ENCODE assay signal across 27 cellular contexts in the genomic region with DNA sequence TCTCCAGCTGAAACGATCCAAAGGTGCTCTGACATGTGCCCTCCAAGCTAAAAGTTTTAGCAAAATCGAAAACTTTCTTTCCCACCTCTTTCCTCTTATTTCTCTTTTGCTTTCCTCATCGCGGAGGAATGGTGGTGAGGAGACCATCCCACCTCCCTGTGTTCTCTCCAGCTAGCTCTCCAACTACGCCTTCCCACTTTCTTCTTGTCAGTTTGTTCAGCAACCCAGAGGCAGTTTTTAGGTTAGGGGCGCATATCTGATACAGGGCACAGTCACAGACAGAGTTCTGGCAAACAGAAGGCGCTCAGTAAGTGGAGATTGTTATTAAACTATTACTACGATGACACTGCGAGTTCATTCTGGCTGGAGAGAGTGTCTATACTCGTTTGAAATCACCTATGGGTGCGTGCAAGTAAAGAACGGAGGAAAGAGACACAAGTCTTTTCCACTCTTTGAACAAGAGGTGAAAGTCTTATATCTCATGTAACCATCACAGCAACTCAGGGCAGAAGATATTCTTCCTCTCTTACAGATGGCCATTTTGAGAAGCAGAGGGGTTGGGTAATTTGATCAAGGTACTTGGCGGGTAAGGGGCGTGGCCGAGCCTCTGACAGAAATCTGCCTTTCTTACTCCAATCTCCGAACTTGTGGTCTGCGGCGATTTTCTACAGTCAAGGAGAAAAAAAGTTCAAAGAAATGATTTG. TPM values are rescaled to one million over a fixed set of nuclear protein-coding genes. Genes with fewer than 3 reads are reported as not detected.
DNase-seq lines count a peak whose midpoint lies in the region; ATAC-seq and TF ChIP-seq lines count a peak whose summit lies in the region.
"Had no signal": no experiment of that assay in that cellular context is flagged by ENCODE, and none has a peak within 500 bp of the region (broad histone marks: within the 10 kb centered on the region; RNA-seq: fewer than 3 reads in every experiment).

No MANE protein-coding gene starts in this region.

- CTCF ChIA-PET in WTC11 (lab: Charles Lee): interaction anchor here (1.3 to 1.9 kb wide), 2 partner anchors 11 to 15 kb away, joined by 3 to 7 read pairs; no protein-coding TSS in a partner anchor

- no peak overlapping the region for H2AFZ ChIP-seq in GM23338

- peak overlapping the region; percentile 66; the same call in 2 of the 3 replicates for H3K4me3 Mint-ChIP-seq in GM23338
- peak overlapping the region; percentile 69 for H3K4me3 Mint-ChIP-seq in WTC11
- H3K4me3 Mint-ChIP-seq: activated naive CD4-positive, alpha-beta T cell treated with anti-CD3 and anti-CD28 coated beads, Interleukin-2, amount 50 U/mL, for 24 hours; central memory CD8-positive, alpha-beta T cell; neural crest cell had no signal

- no peaks in the 10 kb centered on the region; the same call in 1 of the 2 replicates for H3K36me3 ChIP-seq in GM23338 (ENCODE audit: insufficient read depth)
- H3K36me3 ChIP-seq in iPS-18a (ENCODE audit: control insufficient read depth, low read depth, low read length): no peaks in the 10 kb centered on the region
- H3K36me3 ChIP-seq in rectal smooth muscle tissue (ENCODE audit: control insufficient read depth, insufficient read depth, low read length): no peaks in the 10 kb centered on the region
- H3K36me3 ChIP-seq: ascending aorta; BLaER1 treated with 17β-estradiol and CSF1 and Interleukin-3, amounts not matched to agents 10 nM and 100 nM; tibial artery had no signal

- H3K27ac Mint-ChIP-seq in GM23338 (no peak overlapping the region), WTC11 (no peak overlapping the region)
- H3K27ac Mint-ChIP-seq: activated naive CD4-positive, alpha-beta T cell treated with anti-CD3 and anti-CD28 coated beads, Interleukin-2, amount 50 U/mL, for 24 hours had no signal

- H3K27me3 ChIP-seq in GM23338 (ENCODE audit: insufficient read depth) (peaks cover 100% of the 10 kb centered on the region), iPS-18a (ENCODE audit: control insufficient read depth, insufficient read depth, low read length) (peaks cover 94% of the 10 kb centered on the region), rectal smooth muscle tissue (ENCODE audit: control insufficient read depth, insufficient read depth, low read length) (peaks cover 17% of the 10 kb centered on the region)

- H3K4me1 ChIP-seq in GM23338 (ENCODE audit: insufficient read depth) (peaks cover 41% of the 10 kb centered on the region), iPS-18a (ENCODE audit: control insufficient read depth, low read depth, low read length) (peaks cover 28% of the 10 kb centered on the region), rectal smooth muscle tissue (ENCODE audit: control insufficient read depth, insufficient read depth, low read length) (peaks cover 10% of the 10 kb centered on the region)
- H3K4me1 ChIP-seq: Caco-2 had no signal

- H3K9me3 Mint-ChIP-seq in GM23338 (peaks cover 14% of the 10 kb centered on the region), WTC11 (0 out of 2 replicates have a peak, but pooled peaks cover 3% of the 10 kb centered on the region)

- ATAC-seq in GM23338: no peak
- no peak for ATAC-seq in WTC11

- H3K4me1 Mint-ChIP-seq in GM23338 (peaks cover 51% of the 10 kb centered on the region), WTC11 (peaks cover 65% of the 10 kb centered on the region)
- H3K4me1 Mint-ChIP-seq: activated naive CD4-positive, alpha-beta T cell treated with anti-CD3 and anti-CD28 coated beads, Interleukin-2, amount 50 U/mL, for 24 hours; central memory CD8-positive, alpha-beta T cell; neural crest cell had no signal

- H3K9ac ChIP-seq in iPS-18a (ENCODE audit: low read length): no peak overlapping the region
- no peak overlapping the region for H3K9ac ChIP-seq in rectal smooth muscle tissue (ENCODE audit: low read length)
- H3K9ac ChIP-seq: BLaER1 treated with 17β-estradiol and CSF1 and Interleukin-3, amounts not matched to agents 10 nM and 100 nM had no signal

- H3K4me2 ChIP-seq in GM23338: peak overlapping the region; percentile 87
- H3K4me2 ChIP-seq: BLaER1 treated with 17β-estradiol and CSF1 and Interleukin-3, amounts not matched to agents 10 nM and 100 nM had no signal

- POLR2A ChIA-PET in WTC11 (lab: Charles Lee): no interaction called here

- H3K9me2 ChIP-seq in GM23338 (ENCODE audit: insufficient read depth): no peaks in the 10 kb centered on the region

- no peaks in the 10 kb centered on the region for H3K79me2 ChIP-seq in GM23338 (replicated peaks; ENCODE audit: insufficient read depth)

- H4K20me1 ChIP-seq in GM23338 (replicated peaks; ENCODE audit: insufficient read depth): peaks cover 40% of the 10 kb centered on the region
- H4K20me1 ChIP-seq: BLaER1 treated with 17β-estradiol and CSF1 and Interleukin-3, amounts not matched to agents 10 nM and 100 nM had no signal

- H3F3A ChIP-seq in GM23338 (replicated peaks; ENCODE audit: low read depth): peaks cover 6% of the 10 kb centered on the region; the same call in 1 of the 2 replicates

- peaks cover 3% of the 10 kb centered on the region; the same call in 1 of the 3 replicates for H3K36me3 Mint-ChIP-seq in GM23338 (ENCODE audit: low read depth)
- H3K36me3 Mint-ChIP-seq in WTC11: peaks cover 3% of the 10 kb centered on the region; the same call in 1 of the 2 replicates
- H3K36me3 Mint-ChIP-seq: activated naive CD4-positive, alpha-beta T cell treated with anti-CD3 and anti-CD28 coated beads, Interleukin-2, amount 50 U/mL, for 24 hours had no signal

- TF ChIP-seq CTCF in GM23338 (conservative IDR thresholded peaks at IDR 0.05; ENCODE audit: low read depth in 2 of 2) (no peak), WTC11 (IDR thresholded peaks at IDR 0.05) (no peak)

- no peaks in the 10 kb centered on the region for H3K9me3 ChIP-seq in iPS-18a (ENCODE audit: control insufficient read depth, low read depth, low read length)
- H3K9me3 ChIP-seq: ascending aorta, Caco-2 had no signal

- H3K27ac ChIP-seq in GM23338 (ENCODE audit: low read depth) (no peak overlapping the region), iPS-18a (ENCODE audit: low read length) (no peak overlapping the region), rectal smooth muscle tissue (ENCODE audit: low read depth, low read length) (peak overlapping the region; percentile 88)
- H3K27ac ChIP-seq: ascending aorta; BLaER1 treated with 17β-estradiol and CSF1 and Interleukin-3, amounts not matched to agents 10 nM and 100 nM; tibial artery had no signal

- DNase-seq in GM23338 (ENCODE audit: low spot score): peak; percentile 70
- peak; percentile 46 for DNase-seq in WTC11 (ENCODE audit: low spot score)
- no peak for DNase-seq in GOT3 (lab: John Stamatoyannopoulos, UW)
- no peak for DNase-seq in NCI-H2029 (lab: John Stamatoyannopoulos, UW)
- DNase-seq in NCI-H1417 (lab: John Stamatoyannopoulos, UW): no peak
- DNase-seq in iPS-NIHi7 (ENCODE audit: extremely low spot score): no peak
- DNase-seq: activated CD4-positive, alpha-beta T cell treated with anti-CD3 and anti-CD28 coated beads, Interleukin-2, amount 50 U/mL, for 4 hours; Caco-2; erythroblast; HCEC 1CT; IMR-90; left ventricle myocardium superior; NCI-H1105 treated with DMSO at 0.1 percent for 48 hours; NCI-H2081 treated with DMSO at 0.1 percent for 48 hours; NCI-H446; NCI-H82; stimulated activated CD4-positive, alpha-beta T cell treated with anti-CD3 and anti-CD28 coated beads, Interleukin-4, amount 100 ng/mL, for 1 hour; stimulated activated naive CD8-positive, alpha-beta T cell treated with anti-CD3 and anti-CD28 coated beads, Interleukin-15, Interleukin-2, amounts not matched to agents 100 U/mL and 50 U/mL, for 24 hours; T-helper 9 cell; tibial artery had no signal

- peak overlapping the region; percentile 58 for H3K4me3 ChIP-seq in GM23338
- H3K4me3 ChIP-seq in iPS-18a (ENCODE audit: low read length): peak overlapping the region; percentile 44
- peak overlapping the region; percentile 48 for H3K4me3 ChIP-seq in rectal smooth muscle tissue (ENCODE audit: low read length)
- H3K4me3 ChIP-seq: tibial artery had no signal

- peaks cover 98% of the 10 kb centered on the region for H3K27me3 Mint-ChIP-seq in GM23338 (ENCODE audit: insufficient read depth, low read depth, poor library complexity)
- H3K27me3 Mint-ChIP-seq in WTC11 (ENCODE audit: low read depth): peaks cover 100% of the 10 kb centered on the region

TF ChIP-seq in GM23338, 12 proteins besides CTCF, POLR2A, EP300 and RAD21 (continues in another document):
- no peak for TF ChIP-seq ZNF114 (CRISPR knock-in tag; IDR thresholded peaks at IDR 0.05)
- no peak for TF ChIP-seq STAT1 (IDR thresholded peaks at IDR 0.05; ENCODE audit: unreplicated experiment)
- peak; percentile 64 for TF ChIP-seq EZH2phosphoT487 (IDR thresholded peaks at IDR 0.05; ENCODE audit: unreplicated experiment)
- no peak for TF ChIP-seq CREB1 (CRISPR knock-in tag; IDR thresholded peaks at IDR 0.05; ENCODE audit: low read depth)
- no peak for TF ChIP-seq ZNF331 (CRISPR knock-in tag; IDR thresholded peaks at IDR 0.05; ENCODE audit: low read depth)

TF ChIP-seq in WTC11, 78 proteins besides CTCF, POLR2A, EP300 and RAD21 (continues in another document):
- TF ChIP-seq, protein P1, sequence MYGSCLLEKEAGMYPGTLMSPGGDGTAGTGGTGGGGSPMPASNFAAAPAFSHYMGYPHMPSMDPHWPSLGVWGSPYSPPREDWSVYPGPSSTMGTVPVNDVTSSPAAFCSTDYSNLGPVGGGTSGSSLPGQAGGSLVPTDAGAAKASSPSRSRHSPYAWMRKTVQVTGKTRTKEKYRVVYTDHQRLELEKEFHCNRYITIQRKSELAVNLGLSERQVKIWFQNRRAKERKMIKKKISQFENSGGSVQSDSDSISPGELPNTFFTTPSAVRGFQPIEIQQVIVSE (CRISPR knock-in tag; IDR thresholded peaks at IDR 0.05; ENCODE audit: borderline replicate concordance): no peak
- TF ChIP-seq FOXK1 (CRISPR knock-in tag; IDR thresholded peaks at IDR 0.05) (no peak), PRRX2 (CRISPR knock-in tag; IDR thresholded peaks at IDR 0.05) (no peak), CREB1 (CRISPR knock-in tag; IDR thresholded peaks at IDR 0.05) (no peak), RELA (CRISPR knock-in tag; IDR thresholded peaks at IDR 0.05; ENCODE audit: borderline replicate concordance) (no peak)
- TF ChIP-seq, protein P2, sequence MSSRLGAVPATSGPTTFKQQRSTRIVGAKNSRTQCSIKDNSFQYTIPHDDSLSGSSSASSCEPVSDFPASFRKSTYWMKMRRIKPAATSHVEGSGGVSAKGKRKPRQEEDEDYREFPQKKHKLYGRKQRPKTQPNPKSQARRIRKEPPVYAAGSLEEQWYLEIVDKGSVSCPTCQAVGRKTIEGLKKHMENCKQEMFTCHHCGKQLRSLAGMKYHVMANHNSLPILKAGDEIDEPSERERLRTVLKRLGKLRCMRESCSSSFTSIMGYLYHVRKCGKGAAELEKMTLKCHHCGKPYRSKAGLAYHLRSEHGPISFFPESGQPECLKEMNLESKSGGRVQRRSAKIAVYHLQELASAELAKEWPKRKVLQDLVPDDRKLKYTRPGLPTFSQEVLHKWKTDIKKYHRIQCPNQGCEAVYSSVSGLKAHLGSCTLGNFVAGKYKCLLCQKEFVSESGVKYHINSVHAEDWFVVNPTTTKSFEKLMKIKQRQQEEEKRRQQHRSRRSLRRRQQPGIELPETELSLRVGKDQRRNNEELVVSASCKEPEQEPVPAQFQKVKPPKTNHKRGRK (CRISPR knock-in tag; IDR thresholded peaks at IDR 0.05; ENCODE audit: borderline replicate concordance): no peak

RNA-seq across cellular contexts. Expression of a gene that starts 13.9 kb away (rescaled TPM):
- total RNA-seq in GM23338 (2014; rRNA removed; shearing (Covaris generic)): 0.07 TPM in 1 of 2 replicates, not detected in the other
- not detected in 2 replicates for polyA plus RNA-seq in GM23338 (2016; fragmentation: Nextera tagmentation; extraction: Ambion mirVana)
- total RNA-seq in WTC11 (2021): 0.30 to 0.53 TPM in 2 of 3 replicates, not detected in the other
- total RNA-seq: Caco-2 had no signal

Comparison
In these comparisons a context has a peak if more than half of its experiments do, and no peak if none do; other contexts are left out.
1. DNase-seq: peak in GM23338 (single experiment) and WTC11 (single experiment); none in GOT3 (single experiment), NCI-H2029 (single experiment), NCI-H1417 (0 of 3) and iPS-NIHi7 (single experiment).
2. Peak in every context shown above with its lines, with median percentiles within 50 percentile points of each other: H3K4me3 ChIP-seq.